ENCODE assay signal across 8 cellular contexts in the genomic region with DNA sequence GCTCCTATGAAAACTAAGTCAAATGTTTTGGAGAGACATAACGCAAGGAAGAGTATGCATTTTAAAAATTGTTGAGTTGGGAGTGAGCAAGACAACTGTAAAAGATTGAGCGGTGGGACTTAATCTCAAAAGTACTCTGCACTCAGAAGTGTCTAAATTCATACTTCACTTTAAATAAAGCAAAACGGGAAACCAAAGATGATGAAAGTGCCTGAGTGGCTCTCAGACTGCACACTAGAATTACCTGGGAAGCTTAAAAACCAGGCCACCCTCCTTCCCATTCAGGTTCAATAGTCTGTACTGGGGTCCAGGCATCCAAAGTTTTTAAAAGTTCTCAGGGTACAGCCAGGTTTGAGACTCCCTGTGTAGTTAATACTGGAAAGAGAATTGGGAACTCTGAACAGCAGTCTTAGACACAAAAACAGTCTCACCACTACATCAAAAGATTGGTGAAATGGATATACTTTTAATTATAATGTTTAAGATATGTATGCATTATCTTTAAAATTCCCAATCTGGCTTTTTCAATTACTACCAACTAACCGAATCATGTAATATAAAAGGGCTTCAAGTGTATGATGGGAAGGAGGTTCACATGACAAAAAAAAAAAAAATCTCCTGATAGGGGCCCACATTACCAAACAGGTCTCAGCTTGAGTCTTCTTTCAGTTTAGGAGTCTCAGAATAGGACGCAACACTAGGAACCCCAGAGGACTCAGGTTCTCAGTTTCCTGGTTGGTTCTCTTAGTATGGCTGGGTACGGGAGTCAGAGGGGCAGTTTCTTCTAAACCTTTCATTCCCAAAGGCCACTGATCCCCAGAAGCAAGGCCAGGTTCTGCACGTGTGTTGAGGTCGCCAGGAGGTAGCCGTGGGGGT. TPM values are rescaled to one million over a fixed set of nuclear protein-coding genes. Genes with fewer than 3 reads are reported as not detected.
DNase-seq lines count a peak whose midpoint lies in the region; ATAC-seq and TF ChIP-seq lines count a peak whose summit lies in the region.

No MANE protein-coding gene starts in this region.

- peak in 1 of 3 donors; percentile 41 for DNase-seq in CD4-positive, CD25-positive, alpha-beta regulatory T cell
- DNase-seq in activated naive CD8-positive, alpha-beta T cell treated with anti-CD3 and anti-CD28 coated beads, Interleukin-2, amount 10 ng/mL, durations not matched to agents 7 days and 5 days: no peak
- DNase-seq in iPS DF 6.9 (ENCODE audit: low read depth, low spot score) (no peak), smooth muscle cell (lab: John Stamatoyannopoulos, UW; ENCODE audit: unreplicated experiment) (no peak), MV-4-11 (lab: John Stamatoyannopoulos, UW) (no peak), foreskin melanocyte (no peak)

- H2AFZ ChIP-seq in smooth muscle cell (ENCODE audit: low read depth): peak overlapping the region; percentile 83

- peak overlapping the region; percentile 88 to 99 (median 96) for H3K4me3 Mint-ChIP-seq in CD4-positive, CD25-positive, alpha-beta regulatory T cell
- peak overlapping the region; percentile 93 for H3K4me3 Mint-ChIP-seq in activated naive CD8-positive, alpha-beta T cell treated with anti-CD3 and anti-CD28 coated beads, Interleukin-2, amount 10 ng/mL, durations not matched to agents 7 days and 5 days

- peaks cover 18% of the 10 kb centered on the region for H3K4me1 ChIP-seq in CD4-positive, CD25-positive, alpha-beta regulatory T cell (ENCODE audit: control insufficient read depth, insufficient read depth, low read length, poor library complexity, severe bottlenecking)
- H3K4me1 ChIP-seq in HUES48 (ENCODE audit: control insufficient read depth, insufficient read depth, low read length) (peaks cover 18% of the 10 kb centered on the region), iPS DF 6.9 (ENCODE audit: control insufficient read depth, insufficient read depth, low read length) (peaks cover 4% of the 10 kb centered on the region), smooth muscle cell (ENCODE audit: low read depth) (peaks cover 16% of the 10 kb centered on the region)

- no peaks in the 10 kb centered on the region for H3K27me3 ChIP-seq in CD4-positive, CD25-positive, alpha-beta regulatory T cell (ENCODE audit: control insufficient read depth, insufficient read depth, low read length)
- H3K27me3 ChIP-seq in HUES48 (ENCODE audit: control insufficient read depth, insufficient read depth, low read length): peaks cover 28% of the 10 kb centered on the region
- peaks cover 11% of the 10 kb centered on the region for H3K27me3 ChIP-seq in iPS DF 6.9 (ENCODE audit: control insufficient read depth, insufficient read depth, low read length)
- no peaks in the 10 kb centered on the region for H3K27me3 ChIP-seq in smooth muscle cell (ENCODE audit: low read depth)

- peaks cover 8% of the 10 kb centered on the region for H4K20me1 ChIP-seq in smooth muscle cell (ENCODE audit: low read depth)

- WGBS in iPS DF 6.9 (ENCODE audit: insufficient coverage, insufficient read length): no CpG with 5 or more reads among the region's 9 CpGs
- 42% methylated on average over 9 of the region's 9 CpGs for WGBS in smooth muscle cell (ENCODE audit: low lambda C conversion rate)

- H3K36me3 ChIP-seq in CD4-positive, CD25-positive, alpha-beta regulatory T cell (ENCODE audit: control insufficient read depth, insufficient read depth, low read length): no peaks in the 10 kb centered on the region
- H3K36me3 ChIP-seq in HUES48 (ENCODE audit: control insufficient read depth, insufficient read depth, low read length): no peaks in the 10 kb centered on the region
- no peaks in the 10 kb centered on the region for H3K36me3 ChIP-seq in iPS DF 6.9 (ENCODE audit: control insufficient read depth, insufficient read depth, low read length)
- no peaks in the 10 kb centered on the region for H3K36me3 ChIP-seq in smooth muscle cell (ENCODE audit: low read depth)

- H3K4me1 Mint-ChIP-seq in CD4-positive, CD25-positive, alpha-beta regulatory T cell: peaks cover 7 to 34% (median 15%) of the 10 kb centered on the region in 4 donors
- H3K4me1 Mint-ChIP-seq in activated naive CD8-positive, alpha-beta T cell treated with anti-CD3 and anti-CD28 coated beads, Interleukin-2, amount 10 ng/mL, durations not matched to agents 7 days and 5 days: peaks cover 16% of the 10 kb centered on the region

- H3K4me2 ChIP-seq in smooth muscle cell: peak overlapping the region; percentile 87

- H3K27ac ChIP-seq in CD4-positive, CD25-positive, alpha-beta regulatory T cell (ENCODE audit: insufficient read depth, low read length, poor library complexity, severe bottlenecking): peak overlapping the region; percentile 83
- no peak overlapping the region for H3K27ac ChIP-seq in HUES48 (ENCODE audit: low read depth, low read length)
- H3K27ac ChIP-seq in iPS DF 6.9 (ENCODE audit: low read length): no peak overlapping the region
- H3K27ac ChIP-seq in smooth muscle cell (ENCODE audit: low read depth): no peak overlapping the region

- H3K9ac ChIP-seq in HUES48 (ENCODE audit: low read depth, low read length): peak overlapping the region; percentile 62; the same call in 1 of the 2 replicates
- H3K9ac ChIP-seq in smooth muscle cell (ENCODE audit: low read depth): peak overlapping the region; percentile 76

- H3K79me2 ChIP-seq in smooth muscle cell (ENCODE audit: low read depth): peaks cover 21% of the 10 kb centered on the region

- ATAC-seq in CD4-positive, CD25-positive, alpha-beta regulatory T cell (ENCODE audit: low read depth in 2 of 2): no peak
- ATAC-seq in activated naive CD8-positive, alpha-beta T cell treated with anti-CD3 and anti-CD28 coated beads, Interleukin-2, amount 10 ng/mL, durations not matched to agents 7 days and 5 days (ENCODE audit: low read depth): no peak
- no peak for ATAC-seq in HG02610 (IDR thresholded peaks at IDR 0.05; ENCODE audit: unreplicated experiment)

- H3F3A ChIP-seq in smooth muscle cell (ENCODE audit: low read depth): no peaks in the 10 kb centered on the region

- H3K27ac Mint-ChIP-seq in CD4-positive, CD25-positive, alpha-beta regulatory T cell: peak overlapping the region; percentile 29 to 95 (median 93)
- H3K27ac Mint-ChIP-seq in activated naive CD8-positive, alpha-beta T cell treated with anti-CD3 and anti-CD28 coated beads, Interleukin-2, amount 10 ng/mL, durations not matched to agents 7 days and 5 days: peak overlapping the region; percentile 88

- TF ChIP-seq CTCF in smooth muscle cell (IDR thresholded peaks at IDR 0.05; ENCODE audit: borderline replicate concordance, insufficient read depth, poor library complexity, severe bottlenecking): no peak

- no peaks in the 10 kb centered on the region for H3K9me3 Mint-ChIP-seq in CD4-positive, CD25-positive, alpha-beta regulatory T cell
- H3K9me3 Mint-ChIP-seq in activated naive CD8-positive, alpha-beta T cell treated with anti-CD3 and anti-CD28 coated beads, Interleukin-2, amount 10 ng/mL, durations not matched to agents 7 days and 5 days: no peaks in the 10 kb centered on the region

- H3K36me3 Mint-ChIP-seq in CD4-positive, CD25-positive, alpha-beta regulatory T cell: no peaks in the 10 kb centered on the region
- H3K36me3 Mint-ChIP-seq in activated naive CD8-positive, alpha-beta T cell treated with anti-CD3 and anti-CD28 coated beads, Interleukin-2, amount 10 ng/mL, durations not matched to agents 7 days and 5 days: peaks cover 3% of the 10 kb centered on the region

- POLR2A ChIA-PET in activated naive CD8-positive, alpha-beta T cell treated with anti-CD3 and anti-CD28 coated beads, Interleukin-2, amount 10 ng/mL, durations not matched to agents 7 days and 5 days (lab: Charles Lee): interaction anchor here (2.5 to 3.5 kb wide), 2 partner anchors 18 to 37 kb away, joined by 14 to 26 read pairs; a partner anchor contains a TSS

- H3K4me3 ChIP-seq in CD4-positive, CD25-positive, alpha-beta regulatory T cell (ENCODE audit: low read depth, low read length): peak overlapping the region; percentile 60
- H3K4me3 ChIP-seq in HUES48 (ENCODE audit: low read depth, low read length) (peak overlapping the region; percentile 92), iPS DF 6.9 (ENCODE audit: low read length) (peak overlapping the region; percentile 80; the same call in 1 of the 2 replicates), smooth muscle cell (peak overlapping the region; percentile 72)

- no peaks in the 10 kb centered on the region for H3K9me3 ChIP-seq in CD4-positive, CD25-positive, alpha-beta regulatory T cell (ENCODE audit: control insufficient read depth in 2 of 2, low read length in 2 of 2)
- H3K9me3 ChIP-seq in HUES48 (ENCODE audit: control insufficient read depth, insufficient read depth, low read length) (no peaks in the 10 kb centered on the region), iPS DF 6.9 (ENCODE audit: control insufficient read depth, insufficient read depth, low read length) (no peaks in the 10 kb centered on the region), smooth muscle cell (replicated peaks; ENCODE audit: low read depth) (no peaks in the 10 kb centered on the region)

- no peaks in the 10 kb centered on the region for H3K27me3 Mint-ChIP-seq in CD4-positive, CD25-positive, alpha-beta regulatory T cell
- no peaks in the 10 kb centered on the region for H3K27me3 Mint-ChIP-seq in activated naive CD8-positive, alpha-beta T cell treated with anti-CD3 and anti-CD28 coated beads, Interleukin-2, amount 10 ng/mL, durations not matched to agents 7 days and 5 days

RNA-seq across cellular contexts. Expression of a gene that starts 1.0 kb away (rescaled TPM):
- total RNA-seq in CD4-positive, CD25-positive, alpha-beta regulatory T cell: 3.3 TPM
- 1 to 10 TPM; 4.7 to 7.4 (median 6.4) TPM for polyA plus RNA-seq in CD4-positive, CD25-positive, alpha-beta regulatory T cell
- total RNA-seq in activated naive CD8-positive, alpha-beta T cell treated with anti-CD3 and anti-CD28 coated beads, Interleukin-2, amount 10 ng/mL, durations not matched to agents 7 days and 5 days: 10 to 100 TPM; 11.8 to 12.8 TPM
- 5.0 and 5.4 TPM in 2 replicates for total RNA-seq in smooth muscle cell
- 4.9 and 5.1 TPM in 2 replicates for polyA plus RNA-seq in smooth muscle cell

RNA-seq across cellular contexts. Expression of a gene that starts 17.8 kb away (rescaled TPM):
- 33.2 TPM for total RNA-seq in CD4-positive, CD25-positive, alpha-beta regulatory T cell
- 1 to 10 TPM; 2.5 to 4.6 (median 2.9) TPM for polyA plus RNA-seq in CD4-positive, CD25-positive, alpha-beta regulatory T cell
- total RNA-seq in activated naive CD8-positive, alpha-beta T cell treated with anti-CD3 and anti-CD28 coated beads, Interleukin-2, amount 10 ng/mL, durations not matched to agents 7 days and 5 days: 10 to 100 TPM; 50.8 to 51.7 TPM
- 1.7 and 2.0 TPM in 2 replicates for total RNA-seq in smooth muscle cell
- polyA plus RNA-seq in smooth muscle cell: 0.71 and 1.5 TPM in 2 replicates

RNA-seq across cellular contexts. Expression of a gene that starts 21.7 kb away (rescaled TPM):
- total RNA-seq in CD4-positive, CD25-positive, alpha-beta regulatory T cell: 2.6 TPM
- not detected for polyA plus RNA-seq in CD4-positive, CD25-positive, alpha-beta regulatory T cell
- 1 to 10 TPM; 3.7 to 5.7 TPM for total RNA-seq in activated naive CD8-positive, alpha-beta T cell treated with anti-CD3 and anti-CD28 coated beads, Interleukin-2, amount 10 ng/mL, durations not matched to agents 7 days and 5 days
- 11.7 and 13.2 TPM in 2 replicates for total RNA-seq in smooth muscle cell
- 1.6 and 2.0 TPM in 2 replicates for polyA plus RNA-seq in smooth muscle cell

RNA-seq across cellular contexts. Expression of a gene that starts 36.4 kb away (rescaled TPM):
- total RNA-seq in CD4-positive, CD25-positive, alpha-beta regulatory T cell: 188 TPM
- polyA plus RNA-seq in CD4-positive, CD25-positive, alpha-beta regulatory T cell: 100 to 1,000 TPM in 1 of 4 donors, 10 to 100 TPM in 3; 78.8 to 102 (median 89.3) TPM
- 100 to 1,000 TPM; 207 to 208 TPM for total RNA-seq in activated naive CD8-positive, alpha-beta T cell treated with anti-CD3 and anti-CD28 coated beads, Interleukin-2, amount 10 ng/mL, durations not matched to agents 7 days and 5 days
- total RNA-seq in smooth muscle cell: 48.3 and 52.3 TPM in 2 replicates
- polyA plus RNA-seq in smooth muscle cell: 139 and 156 TPM in 2 replicates

RNA-seq across cellular contexts. Expression of a gene that starts 47.2 kb away (rescaled TPM):
- not detected for total RNA-seq in CD4-positive, CD25-positive, alpha-beta regulatory T cell
- polyA plus RNA-seq in CD4-positive, CD25-positive, alpha-beta regulatory T cell: not detected
- not detected for total RNA-seq in activated naive CD8-positive, alpha-beta T cell treated with anti-CD3 and anti-CD28 coated beads, Interleukin-2, amount 10 ng/mL, durations not matched to agents 7 days and 5 days
- not detected in 2 replicates for total RNA-seq in smooth muscle cell
- polyA plus RNA-seq in smooth muscle cell: not detected in 2 replicates

Comparison
In these comparisons a context has a peak if more than half of its experiments do, and no peak if none do; other contexts are left out.
1. RNA of a gene that starts 17.8 kb away (total RNA-seq): 50.8 to 51.7 TPM in activated naive CD8-positive, alpha-beta T cell treated with anti-CD3 and anti-CD28 coated beads, Interleukin-2, amount 10 ng/mL, durations not matched to agents 7 days and 5 days and 33.2 TPM in CD4-positive, CD25-positive, alpha-beta regulatory T cell (single experiment); 1.7 to 2.0 TPM in smooth muscle cell; every median in the first group is over 10 times any median in the second.
2. Peak in every context shown above with its lines, with median percentiles within 50 percentile points of each other: H3K4me3 ChIP-seq.